Comparison of ENCODE assay signal across 1 cellular context in the genomic region with DNA sequence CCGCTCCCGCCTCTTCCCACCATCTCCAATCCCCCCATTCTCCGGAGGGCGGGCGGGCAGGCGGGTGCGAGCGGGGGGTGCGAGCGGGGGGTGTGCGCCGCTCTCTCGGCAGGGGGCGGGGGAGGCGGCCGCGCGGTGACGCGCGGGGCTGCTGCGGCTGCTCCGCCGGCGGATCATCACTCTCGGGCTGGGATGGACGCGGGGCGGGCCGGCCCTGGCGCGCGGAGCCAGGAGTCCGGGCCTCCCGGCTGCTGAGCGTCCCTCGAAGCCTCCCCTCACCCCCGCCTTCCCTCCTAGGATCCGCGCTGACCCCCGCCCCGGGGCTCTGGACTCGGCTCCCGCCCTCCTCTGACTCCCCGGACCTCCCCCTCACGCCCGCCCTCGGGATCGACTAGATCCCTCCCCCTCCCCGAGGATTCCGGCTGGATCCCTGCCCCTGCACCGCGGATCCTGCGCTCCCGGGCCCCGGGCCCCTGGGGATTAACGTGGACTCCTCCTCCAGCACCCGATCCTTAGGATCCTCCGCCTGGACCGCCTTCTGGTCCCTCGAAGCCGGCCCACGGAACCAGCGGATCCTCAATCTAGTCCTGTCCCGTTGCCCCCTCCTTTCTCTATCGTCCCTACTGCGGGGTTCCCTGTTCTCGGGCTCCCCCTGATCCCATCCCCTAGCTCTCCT.
TF ChIP-seq lines count a peak whose summit lies in the region.

No MANE protein-coding gene starts in this region.

TF ChIP-seq in IMR-90, 13 proteins besides CTCF, POLR2A, EP300 and RAD21:
- 0 out of 2 replicates have a peak, but pooled peaks have one; percentile 47 for TF ChIP-seq MAZ (IDR thresholded peaks at IDR 0.05; ENCODE audit: borderline replicate concordance, low read depth, low read length)
- no peak for TF ChIP-seq MXI1 (IDR thresholded peaks at IDR 0.05; ENCODE audit: borderline replicate concordance, low read depth, low read length)
